In the genomic region with DNA sequence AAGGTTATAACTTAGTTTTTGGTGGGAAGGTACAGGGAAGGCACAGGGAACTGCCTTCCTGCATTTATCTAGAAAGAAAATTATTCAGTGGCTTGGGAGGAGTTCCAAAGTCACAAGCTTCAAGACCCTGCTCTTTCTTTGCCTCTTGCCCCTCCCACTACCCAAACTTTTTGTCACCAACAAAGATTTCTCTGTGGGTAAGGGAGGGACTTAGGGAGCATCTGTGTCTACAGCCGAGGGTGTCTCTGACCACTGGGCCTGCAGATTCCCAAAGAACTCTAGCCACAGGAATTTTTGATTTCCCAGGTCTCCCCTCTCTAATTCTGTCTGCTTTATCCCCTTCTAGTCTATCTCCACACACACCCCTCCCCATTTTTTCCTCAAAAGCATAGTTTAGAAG, we compare ENCODE assay signal across 1 cellular context.
TF ChIP-seq lines count a peak whose summit lies in the region.

No MANE protein-coding gene starts in this region.

TF ChIP-seq in IMR-90, 13 proteins besides CTCF, POLR2A, EP300 and RAD21:
- TF ChIP-seq RFX5 (IDR thresholded peaks at IDR 0.05; ENCODE audit: low read depth, low read length) (no peak), MAZ (IDR thresholded peaks at IDR 0.05; ENCODE audit: borderline replicate concordance, low read depth, low read length) (no peak), MAFK (IDR thresholded peaks at IDR 0.05; ENCODE audit: low read depth, low read length) (no peak), CHD1 (IDR thresholded peaks at IDR 0.05; ENCODE audit: low read depth, low read length) (no peak), NFE2L2 (IDR thresholded peaks at IDR 0.05; ENCODE audit: low read depth, low read length) (no peak)
- TF ChIP-seq, protein P1, sequence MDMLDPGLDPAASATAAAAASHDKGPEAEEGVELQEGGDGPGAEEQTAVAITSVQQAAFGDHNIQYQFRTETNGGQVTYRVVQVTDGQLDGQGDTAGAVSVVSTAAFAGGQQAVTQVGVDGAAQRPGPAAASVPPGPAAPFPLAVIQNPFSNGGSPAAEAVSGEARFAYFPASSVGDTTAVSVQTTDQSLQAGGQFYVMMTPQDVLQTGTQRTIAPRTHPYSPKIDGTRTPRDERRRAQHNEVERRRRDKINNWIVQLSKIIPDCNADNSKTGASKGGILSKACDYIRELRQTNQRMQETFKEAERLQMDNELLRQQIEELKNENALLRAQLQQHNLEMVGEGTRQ (IDR thresholded peaks at IDR 0.05; ENCODE audit: low read depth, low read length), result no peak
